In genomic region chr2:128521482-128521881, GRCh38 we compare ENCODE assay signal across 1 cellular context.
TF ChIP-seq lines count a peak whose summit lies in the region.

No MANE protein-coding gene starts in this region.

TF ChIP-seq in IMR-90, 13 proteins besides CTCF, POLR2A, EP300 and RAD21 (continued from another document):
- no peak for TF ChIP-seq USF2 (IDR thresholded peaks at IDR 0.05; ENCODE audit: low read depth, low read length)
- TF ChIP-seq CEBPB (IDR thresholded peaks at IDR 0.05; ENCODE audit: low read depth, low read length), result no peak
- no peak for TF ChIP-seq MAZ (IDR thresholded peaks at IDR 0.05; ENCODE audit: borderline replicate concordance, low read depth, low read length)
- TF ChIP-seq SMC3 (IDR thresholded peaks at IDR 0.05; ENCODE audit: low read depth, low read length), result no peak
